8 cellular contexts compared by ENCODE assay signal in the genomic region with DNA sequence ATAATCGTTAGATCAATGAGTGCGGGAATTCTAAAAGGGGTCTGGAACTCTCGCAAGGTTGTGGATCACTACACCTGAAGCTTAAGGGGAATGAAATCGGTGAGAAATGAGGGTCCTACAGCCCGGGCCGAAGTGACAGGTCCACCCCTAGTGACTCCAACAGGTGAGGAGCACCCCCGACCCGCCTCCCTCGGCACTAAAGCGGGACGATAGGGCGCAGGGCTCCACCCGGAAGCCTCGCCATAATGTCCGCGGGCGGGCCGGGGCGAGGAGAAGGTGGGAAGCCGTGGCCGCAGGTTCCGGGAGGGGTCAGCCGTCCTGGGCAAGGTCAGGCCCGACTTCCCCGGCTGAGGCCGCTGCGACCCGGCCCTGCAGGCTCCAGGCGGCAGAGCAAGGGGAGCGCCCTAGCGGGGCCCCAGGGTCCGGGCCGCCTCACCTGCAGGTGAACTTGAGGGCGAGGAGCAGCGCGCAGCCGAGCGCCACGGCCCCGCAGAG. TPM values are rescaled to one million over a fixed set of nuclear protein-coding genes. Genes with fewer than 3 reads are reported as not detected.
DNase-seq lines count a peak whose midpoint lies in the region; ATAC-seq and TF ChIP-seq lines count a peak whose summit lies in the region.

No MANE protein-coding gene starts in this region.

- peak overlapping the region; percentile 93 for H3K9ac ChIP-seq in mucosa of stomach (ENCODE audit: low read length)

- H3K9me3 ChIP-seq in mucosa of stomach (ENCODE audit: control insufficient read depth, low read length) = no peaks in the 10 kb centered on the region

- H3K27ac ChIP-seq in C4-2B (peak overlapping the region; percentile 98), temporal lobe (ENCODE audit: low read depth, low read length) (peak overlapping the region; percentile 52)

- H3K27me3 ChIP-seq in mucosa of stomach (ENCODE audit: control insufficient read depth, insufficient read depth, low read length) = no peaks in the 10 kb centered on the region

- TF ChIP-seq CTCF in C4-2B (conservative IDR thresholded peaks at IDR 0.05) = no peak; the same call in 1 of the 2 replicates

- peak; percentile 23 for ATAC-seq in GM19452 (IDR thresholded peaks at IDR 0.05; ENCODE audit: unreplicated experiment)
- peak; percentile 28 for ATAC-seq in HG03520 (IDR thresholded peaks at IDR 0.05; ENCODE audit: unreplicated experiment)

- H3K4me3 ChIP-seq in mucosa of stomach (ENCODE audit: low read length) = peak overlapping the region; percentile 81

- peak; percentile 21 to 42 (median 34) for DNase-seq in activated CD4-positive, CD25-positive, alpha-beta regulatory T cell (lab: John Stamatoyannopoulos, UW)
- DNase-seq in effector CD4-positive, alpha-beta T cell = peak; percentile 22
- no peak for DNase-seq in NCI-H446 treated with DMSO at 0.1 percent for 48 hours (lab: John Stamatoyannopoulos, UW)

- H3K4me1 ChIP-seq in mucosa of stomach (ENCODE audit: control insufficient read depth, insufficient read depth, low read length) = peaks cover 42% of the 10 kb centered on the region

- H3K36me3 ChIP-seq in mucosa of stomach (ENCODE audit: control insufficient read depth, insufficient read depth, low read length) = no peaks in the 10 kb centered on the region

RNA-seq across cellular contexts. Expression of gene TXNDC11, which starts 0.6 kb away (rescaled TPM):
- 10.3 TPM for total RNA-seq in temporal lobe

RNA-seq across cellular contexts. Expression of gene ZC3H7A, which starts 55.0 kb away (rescaled TPM):
- 46.7 TPM for total RNA-seq in temporal lobe
